In genomic region chr5:73565969-73566547, GRCh38 we compare ENCODE assay signal across 1 cellular context.
TF ChIP-seq lines count a peak whose summit lies in the region.

No MANE protein-coding gene starts in this region.

TF ChIP-seq in HepG2, 621 proteins besides CTCF, POLR2A, EP300 and RAD21 (continues in another document):
- TF ChIP-seq ZEB1 (IDR thresholded peaks at IDR 0.05; ENCODE audit: insufficient replicate concordance, low read depth) (peak; percentile 3), ATF3 (CRISPR knock-in tag; IDR thresholded peaks at IDR 0.05) (no peak), ZNF441 (CRISPR knock-in tag; IDR thresholded peaks at IDR 0.05; ENCODE audit: borderline replicate concordance) (no peak), NFATC3 (CRISPR knock-in tag; IDR thresholded peaks at IDR 0.05) (0 out of 2 replicates have a peak, but pooled peaks have one; percentile 9), FOXK1 (CRISPR knock-in tag; IDR thresholded peaks at IDR 0.05; ENCODE audit: borderline replicate concordance, low read depth) (no peak), MTF1 (CRISPR knock-in tag; IDR thresholded peaks at IDR 0.05) (no peak), ZNF720 (CRISPR knock-in tag; IDR thresholded peaks at IDR 0.05) (no peak), ZNF704 (CRISPR knock-in tag; IDR thresholded peaks at IDR 0.05; ENCODE audit: borderline replicate concordance) (no peak), ZNF354B (CRISPR knock-in tag; IDR thresholded peaks at IDR 0.05) (no peak), KDM5A (IDR thresholded peaks at IDR 0.05; ENCODE audit: borderline replicate concordance, low read length) (peak; percentile 97), NKX3-1 (CRISPR knock-in tag; IDR thresholded peaks at IDR 0.05) (no peak), ZNF263 (CRISPR knock-in tag; IDR thresholded peaks at IDR 0.05) (no peak), ZSCAN12 (CRISPR knock-in tag; IDR thresholded peaks at IDR 0.05) (no peak), CSRNP2 (CRISPR knock-in tag; conservative IDR thresholded peaks at IDR 0.05; ENCODE audit: low read depth) (no peak), ZFP1 (CRISPR knock-in tag; IDR thresholded peaks at IDR 0.05) (no peak), ZBTB37 (CRISPR knock-in tag; IDR thresholded peaks at IDR 0.05) (no peak), ATF5 (CRISPR knock-in tag; IDR thresholded peaks at IDR 0.05; ENCODE audit: low read depth) (no peak), NR0B2 (CRISPR knock-in tag; IDR thresholded peaks at IDR 0.05) (0 out of 2 replicates have a peak, but pooled peaks have one; percentile 16), ISL2 (CRISPR knock-in tag; IDR thresholded peaks at IDR 0.05) (no peak), ZNF773 (CRISPR knock-in tag; IDR thresholded peaks at IDR 0.05; ENCODE audit: borderline replicate concordance) (no peak), PPARG (CRISPR knock-in tag; conservative IDR thresholded peaks at IDR 0.05) (no peak), RAD51 (IDR thresholded peaks at IDR 0.05; ENCODE audit: borderline replicate concordance) (no peak), ZNF552 (CRISPR knock-in tag; IDR thresholded peaks at IDR 0.05; ENCODE audit: borderline replicate concordance) (no peak), HOMEZ (CRISPR knock-in tag; IDR thresholded peaks at IDR 0.05; ENCODE audit: low read depth) (no peak), RNF219 (CRISPR knock-in tag; IDR thresholded peaks at IDR 0.05) (no peak), NR1H2 (CRISPR knock-in tag; IDR thresholded peaks at IDR 0.05; ENCODE audit: borderline replicate concordance, low read depth) (no peak), ZBTB10 (CRISPR knock-in tag; IDR thresholded peaks at IDR 0.05; ENCODE audit: borderline replicate concordance) (no peak), TARDBP (CRISPR knock-in tag; IDR thresholded peaks at IDR 0.05) (no peak), ELF3 (CRISPR knock-in tag; IDR thresholded peaks at IDR 0.05) (no peak), SOX13 (IDR thresholded peaks at IDR 0.05) (no peak), SOX13 (CRISPR knock-in tag; conservative IDR thresholded peaks at IDR 0.05 in 1 of 2, IDR thresholded peaks at IDR 0.05 in 1 of 2) (no peak), ZNF766 (CRISPR knock-in tag; IDR thresholded peaks at IDR 0.05; ENCODE audit: borderline replicate concordance) (no peak), GABPA (IDR thresholded peaks at IDR 0.05; ENCODE audit: low read depth, low read length) (no peak), GABPA (CRISPR knock-in tag; IDR thresholded peaks at IDR 0.05; ENCODE audit: low read depth) (no peak), SALL1 (CRISPR knock-in tag; IDR thresholded peaks at IDR 0.05) (no peak; the same call in 1 of the 2 replicates), HDAC6 (IDR thresholded peaks at IDR 0.05; ENCODE audit: low read depth, low read length) (no peak), CREB1 (IDR thresholded peaks at IDR 0.05) (no peak), CREB1 (CRISPR knock-in tag; IDR thresholded peaks at IDR 0.05) (peak; percentile 41; the same call in 1 of the 2 replicates), ZBTB14 (CRISPR knock-in tag; IDR thresholded peaks at IDR 0.05) (no peak), LBX2 (CRISPR knock-in tag; IDR thresholded peaks at IDR 0.05; ENCODE audit: borderline replicate concordance) (no peak), HMGXB3 (CRISPR knock-in tag; IDR thresholded peaks at IDR 0.05; ENCODE audit: borderline replicate concordance) (no peak), NCOR1 (IDR thresholded peaks at IDR 0.05; ENCODE audit: borderline replicate concordance, low read length) (no peak), SP140L (CRISPR knock-in tag; IDR thresholded peaks at IDR 0.05; ENCODE audit: borderline replicate concordance) (no peak)
